In genomic region chr1:243587823-243588560, GRCh38 we compare ENCODE assay signal across 8 cellular contexts.
DNase-seq lines count a peak whose midpoint lies in the region; ATAC-seq lines count a peak whose summit lies in the region.

No MANE protein-coding gene starts in this region.

- H3K9me3 Mint-ChIP-seq in activated T-cell treated with anti-CD3 and anti-CD28 coated beads, Interleukin-2, amount 50 U/mL, for 72 hours, result peaks cover 13 to 16% of the 10 kb centered on the region in 2 donors
- H3K9me3 Mint-ChIP-seq in stimulated activated naive CD8-positive, alpha-beta T cell treated with anti-CD3 and anti-CD28 coated beads, Interleukin-15, Interleukin-2, amounts not matched to agents 100 ng/mL and 50 ng/mL, for 24 hours, result peaks cover 46% of the 10 kb centered on the region

- no peaks in the 10 kb centered on the region for H3K27me3 Mint-ChIP-seq in activated T-cell treated with anti-CD3 and anti-CD28 coated beads, Interleukin-2, amount 50 U/mL, for 72 hours (ENCODE audit: low read depth)
- H3K27me3 Mint-ChIP-seq in stimulated activated naive CD8-positive, alpha-beta T cell treated with anti-CD3 and anti-CD28 coated beads, Interleukin-15, Interleukin-2, amounts not matched to agents 100 ng/mL and 50 ng/mL, for 24 hours, result no peaks in the 10 kb centered on the region

- H3K27ac Mint-ChIP-seq in activated T-cell treated with anti-CD3 and anti-CD28 coated beads, Interleukin-2, amount 50 U/mL, for 72 hours, result peak overlapping the region; percentile 76
- peak overlapping the region; percentile 27 for H3K27ac Mint-ChIP-seq in stimulated activated naive CD8-positive, alpha-beta T cell treated with anti-CD3 and anti-CD28 coated beads, Interleukin-15, Interleukin-2, amounts not matched to agents 100 ng/mL and 50 ng/mL, for 24 hours

- H3K4me1 Mint-ChIP-seq in activated T-cell treated with anti-CD3 and anti-CD28 coated beads, Interleukin-2, amount 50 U/mL, for 72 hours (ENCODE audit: low read depth), result peaks cover 11% of the 10 kb centered on the region
- peaks cover 16% of the 10 kb centered on the region for H3K4me1 Mint-ChIP-seq in stimulated activated naive CD8-positive, alpha-beta T cell treated with anti-CD3 and anti-CD28 coated beads, Interleukin-15, Interleukin-2, amounts not matched to agents 100 ng/mL and 50 ng/mL, for 24 hours (ENCODE audit: low read depth)

- peak overlapping the region in 1 of 2 donors; percentile 49 for H3K4me3 Mint-ChIP-seq in activated T-cell treated with anti-CD3 and anti-CD28 coated beads, Interleukin-2, amount 50 U/mL, for 72 hours
- no peak overlapping the region for H3K4me3 Mint-ChIP-seq in stimulated activated naive CD8-positive, alpha-beta T cell treated with anti-CD3 and anti-CD28 coated beads, Interleukin-15, Interleukin-2, amounts not matched to agents 100 ng/mL and 50 ng/mL, for 24 hours

- peaks cover 31 to 47% of the 10 kb centered on the region in 2 donors for H3K36me3 Mint-ChIP-seq in activated T-cell treated with anti-CD3 and anti-CD28 coated beads, Interleukin-2, amount 50 U/mL, for 72 hours (ENCODE audit: insufficient read depth in 2 of 2)
- H3K36me3 Mint-ChIP-seq in stimulated activated naive CD8-positive, alpha-beta T cell treated with anti-CD3 and anti-CD28 coated beads, Interleukin-15, Interleukin-2, amounts not matched to agents 100 ng/mL and 50 ng/mL, for 24 hours (ENCODE audit: low read depth), result peaks cover 81% of the 10 kb centered on the region

- DNase-seq in activated T-cell treated with anti-CD3 and anti-CD28 coated beads, Interleukin-2, amount 50 U/mL, for 72 hours, result no peak
- DNase-seq in activated T-cell treated with anti-CD3 and anti-CD28 coated beads for 4 hours (no peak), glomerular visceral epithelial cell (ENCODE audit: extremely low spot score) (no peak), retina (no peak), left lobe of liver (ENCODE audit: low spot score) (no peak)

- ATAC-seq in activated T-cell treated with anti-CD3 and anti-CD28 coated beads, Interleukin-2, amount 50 U/mL, for 72 hours (replicated peaks in 1 of 2), result peak; percentile 95 to 97
- ATAC-seq in GM21737 (IDR thresholded peaks at IDR 0.05; ENCODE audit: unreplicated experiment) (peak; percentile 94), HG03354 (IDR thresholded peaks at IDR 0.05; ENCODE audit: poor library complexity, severe bottlenecking, unreplicated experiment) (peak; percentile 91), left lobe of liver (no peak)
